In the genomic region with DNA sequence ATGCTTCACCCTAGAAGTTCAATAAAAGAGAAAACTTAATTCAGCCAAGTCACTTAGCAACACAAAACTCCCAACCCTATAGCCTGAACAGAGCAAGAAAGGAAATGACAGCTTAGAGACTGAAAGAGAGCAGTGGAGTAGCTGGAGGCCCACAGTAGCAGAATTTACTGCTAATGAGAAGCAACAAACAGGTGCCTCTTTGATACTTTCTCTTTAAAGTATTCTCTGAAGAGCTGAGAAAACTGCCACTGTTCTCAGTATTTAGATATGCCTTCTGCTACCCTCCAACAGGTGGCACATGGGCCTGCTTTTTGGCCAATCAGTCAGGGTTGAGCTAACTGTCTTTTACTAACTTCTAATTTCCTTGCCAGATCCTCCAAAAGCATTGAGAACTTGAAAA, we compare ENCODE assay signal across 1 cellular context.
TF ChIP-seq lines count a peak whose summit lies in the region.

No MANE protein-coding gene starts in this region.

TF ChIP-seq in WTC11, 78 proteins besides CTCF, POLR2A, EP300 and RAD21 (continued from another document):
- TF ChIP-seq, protein P1, sequence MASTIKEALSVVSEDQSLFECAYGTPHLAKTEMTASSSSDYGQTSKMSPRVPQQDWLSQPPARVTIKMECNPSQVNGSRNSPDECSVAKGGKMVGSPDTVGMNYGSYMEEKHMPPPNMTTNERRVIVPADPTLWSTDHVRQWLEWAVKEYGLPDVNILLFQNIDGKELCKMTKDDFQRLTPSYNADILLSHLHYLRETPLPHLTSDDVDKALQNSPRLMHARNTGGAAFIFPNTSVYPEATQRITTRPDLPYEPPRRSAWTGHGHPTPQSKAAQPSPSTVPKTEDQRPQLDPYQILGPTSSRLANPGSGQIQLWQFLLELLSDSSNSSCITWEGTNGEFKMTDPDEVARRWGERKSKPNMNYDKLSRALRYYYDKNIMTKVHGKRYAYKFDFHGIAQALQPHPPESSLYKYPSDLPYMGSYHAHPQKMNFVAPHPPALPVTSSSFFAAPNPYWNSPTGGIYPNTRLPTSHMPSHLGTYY (CRISPR knock-in tag; IDR thresholded peaks at IDR 0.05), result no peak
- TF ChIP-seq ZNF219 (CRISPR knock-in tag; IDR thresholded peaks at IDR 0.05; ENCODE audit: borderline replicate concordance) (no peak), JAZF1 (CRISPR knock-in tag; IDR thresholded peaks at IDR 0.05) (no peak), ZNF263 (CRISPR knock-in tag; IDR thresholded peaks at IDR 0.05; ENCODE audit: low read depth) (no peak), FOXP1 (CRISPR knock-in tag; IDR thresholded peaks at IDR 0.05; ENCODE audit: borderline replicate concordance) (no peak), SP1 (CRISPR knock-in tag; conservative IDR thresholded peaks at IDR 0.05) (no peak), KAT7 (CRISPR knock-in tag; IDR thresholded peaks at IDR 0.05; ENCODE audit: borderline replicate concordance) (no peak), SOX15 (CRISPR knock-in tag; IDR thresholded peaks at IDR 0.05) (no peak), SMAD3 (CRISPR knock-in tag; IDR thresholded peaks at IDR 0.05; ENCODE audit: borderline replicate concordance) (no peak), TP53 (CRISPR knock-in tag; IDR thresholded peaks at IDR 0.05) (no peak)
- TF ChIP-seq, protein P2, sequence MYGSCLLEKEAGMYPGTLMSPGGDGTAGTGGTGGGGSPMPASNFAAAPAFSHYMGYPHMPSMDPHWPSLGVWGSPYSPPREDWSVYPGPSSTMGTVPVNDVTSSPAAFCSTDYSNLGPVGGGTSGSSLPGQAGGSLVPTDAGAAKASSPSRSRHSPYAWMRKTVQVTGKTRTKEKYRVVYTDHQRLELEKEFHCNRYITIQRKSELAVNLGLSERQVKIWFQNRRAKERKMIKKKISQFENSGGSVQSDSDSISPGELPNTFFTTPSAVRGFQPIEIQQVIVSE (CRISPR knock-in tag; IDR thresholded peaks at IDR 0.05; ENCODE audit: borderline replicate concordance), result no peak
